Comparison of ENCODE assay signal across 9 cellular contexts in genomic region chr14:50530358-50530757, GRCh38. TPM values are rescaled to one million over a fixed set of nuclear protein-coding genes. Genes with fewer than 3 reads are reported as not detected.
DNase-seq lines count a peak whose midpoint lies in the region; ATAC-seq and TF ChIP-seq lines count a peak whose summit lies in the region.
"Had no signal": no experiment of that assay in that cellular context is flagged by ENCODE, and none has a peak within 500 bp of the region (broad histone marks: within the 10 kb centered on the region; RNA-seq: fewer than 3 reads in every experiment).

No MANE protein-coding gene starts in this region.

- peaks cover 63% of the 10 kb centered on the region for H3K79me2 ChIP-seq in OCI-LY7 (ENCODE audit: insufficient read depth, low read depth, low read length)

- peaks cover 24% of the 10 kb centered on the region for H3K36me3 ChIP-seq in OCI-LY7 (ENCODE audit: insufficient read depth, low read length)

- TF ChIP-seq POLR2A in GM18505 (IDR thresholded peaks at IDR 0.05; ENCODE audit: borderline replicate concordance, extremely low read depth, insufficient read depth, insufficient read length), result no peak

- CTCF ChIA-PET in OCI-LY7 (lab: Charles Lee; ENCODE audit: unreplicated experiment), result interaction anchor here (0.6 kb wide), 1 partner anchor 13 kb away, joined by 3 read pairs; no protein-coding TSS in a partner anchor

- peak; percentile 28 for DNase-seq in Caki2 (ENCODE audit: low read depth)
- no peak for DNase-seq in OCI-LY7 (ENCODE audit: low spot score)
- DNase-seq in effector memory CD8-positive, alpha-beta T cell, result no peak
- DNase-seq in non-pigmented ciliary epithelial cell (ENCODE audit: low read depth), result peak; percentile 26
- DNase-seq in NCI-H128 (lab: John Stamatoyannopoulos, UW; ENCODE audit: unreplicated experiment), result no peak
- no peak for DNase-seq in central memory CD4-positive, alpha-beta T cell

- H3K4me1 Mint-ChIP-seq in effector memory CD8-positive, alpha-beta T cell (ENCODE audit: low read depth in 2 of 2), result peaks cover 31 to 54% of the 10 kb centered on the region in 2 donors

- H2AFZ ChIP-seq in OCI-LY7 (ENCODE audit: low read length), result no peak overlapping the region

- no peaks in the 10 kb centered on the region for H3K27me3 Mint-ChIP-seq in effector memory CD8-positive, alpha-beta T cell

- H3K4me3 ChIP-seq in OCI-LY7 (ENCODE audit: low read depth, low read length, poor library complexity, severe bottlenecking), result peak overlapping the region; percentile 89

- no TSS peak for BruUV-seq in OCI-LY7 (replicated peaks; lab: Mats Ljungman, UMichigan)

- intact Hi-C loops in OCI-LY7 (cut with micrococcal nuclease; ENCODE audit: unreplicated experiment), result loop anchor here (5.0 kb wide), 2 partner anchors 528 to 678 kb away; partner anchors contain the start of gene NEMF

- ATAC-seq in effector memory CD8-positive, alpha-beta T cell (replicated peaks), result no peak
- ATAC-seq in GM18505 (IDR thresholded peaks at IDR 0.05; ENCODE audit: unreplicated experiment) (no peak), GM18858 (IDR thresholded peaks at IDR 0.05; ENCODE audit: unreplicated experiment) (no peak)
- ATAC-seq: activated CD4-positive, CD25-positive, alpha-beta regulatory T cell treated with anti-CD3 and anti-CD28 coated beads, Interleukin-2, amount 50 U/mL, for 24 hours had no signal

- TF ChIP-seq CTCF in OCI-LY7 (conservative IDR thresholded peaks at IDR 0.05; ENCODE audit: low read length), result no peak

- no peak overlapping the region for H3K27ac ChIP-seq in OCI-LY7 (ENCODE audit: low read depth, low read length, poor library complexity, severe bottlenecking)

- H3K9me3 ChIP-seq in OCI-LY7 (ENCODE audit: low read length), result no peaks in the 10 kb centered on the region

- peak overlapping the region in 1 of 2 donors; percentile 45 for H3K27ac Mint-ChIP-seq in effector memory CD8-positive, alpha-beta T cell

- in situ Hi-C loops in Caki2 (cut with HindIII; ENCODE audit: low pct_unique_long_range_greater_than_20kb, low sequenced_read_pairs), result no loop called here

- POLR2A ChIA-PET in OCI-LY7 (lab: Charles Lee), result interaction anchor here (0.6 kb wide), 1 partner anchor 288 kb away, joined by 3 read pairs; no protein-coding TSS in a partner anchor

- peaks cover 18% of the 10 kb centered on the region for H4K20me1 ChIP-seq in OCI-LY7 (ENCODE audit: insufficient read depth, low read length)

- H3K9me2 ChIP-seq in OCI-LY7 (ENCODE audit: insufficient read depth, low read length), result no peaks in the 10 kb centered on the region

- peaks cover 7% of the 10 kb centered on the region for H3K36me3 Mint-ChIP-seq in effector memory CD8-positive, alpha-beta T cell (ENCODE audit: insufficient read depth)

- peak overlapping the region; percentile 73 for H3K4me2 ChIP-seq in OCI-LY7 (ENCODE audit: low read length)

- no peaks in the 10 kb centered on the region for H3K9me3 Mint-ChIP-seq in effector memory CD8-positive, alpha-beta T cell

- peak overlapping the region; percentile 89 to 90 for H3K4me3 Mint-ChIP-seq in effector memory CD8-positive, alpha-beta T cell

- H3K4me1 ChIP-seq in OCI-LY7 (ENCODE audit: insufficient read depth, low read length, poor library complexity, severe bottlenecking), result peaks cover 29% of the 10 kb centered on the region

RNA-seq across cellular contexts. Expression of gene MAP4K5, which starts 2.0 kb away (rescaled TPM):
- total RNA-seq in Caki2 (2014; rRNA removed; shearing (Covaris generic); ENCODE audit: low replicate concordance), result 72.7 and 101 TPM in 2 replicates
- total RNA-seq in OCI-LY7 (2014; rRNA removed; shearing (Covaris generic)), result 44.0 and 49.8 TPM in 2 replicates
- total RNA-seq in OCI-LY7 (2022), result 36.7 and 37.6 TPM in 2 replicates

RNA-seq across cellular contexts. Expression of gene ATL1, which starts 29.6 kb away (rescaled TPM):
- total RNA-seq in Caki2 (2014; rRNA removed; shearing (Covaris generic); ENCODE audit: low replicate concordance), result 6.3 and 16.2 TPM in 2 replicates
- 0.28 and 0.82 TPM in 2 replicates for total RNA-seq in OCI-LY7 (2014; rRNA removed; shearing (Covaris generic))
- 1.1 and 1.6 TPM in 2 replicates for total RNA-seq in OCI-LY7 (2022)

Comparison
In these comparisons a context has a peak if more than half of its experiments do, and no peak if none do; other contexts are left out.
1. DNase-seq: peak in Caki2 (single experiment) and non-pigmented ciliary epithelial cell (single experiment); none in OCI-LY7 (single experiment), effector memory CD8-positive, alpha-beta T cell (0 of 3), NCI-H128 (single experiment) and central memory CD4-positive, alpha-beta T cell (single experiment).